In the genomic region with DNA sequence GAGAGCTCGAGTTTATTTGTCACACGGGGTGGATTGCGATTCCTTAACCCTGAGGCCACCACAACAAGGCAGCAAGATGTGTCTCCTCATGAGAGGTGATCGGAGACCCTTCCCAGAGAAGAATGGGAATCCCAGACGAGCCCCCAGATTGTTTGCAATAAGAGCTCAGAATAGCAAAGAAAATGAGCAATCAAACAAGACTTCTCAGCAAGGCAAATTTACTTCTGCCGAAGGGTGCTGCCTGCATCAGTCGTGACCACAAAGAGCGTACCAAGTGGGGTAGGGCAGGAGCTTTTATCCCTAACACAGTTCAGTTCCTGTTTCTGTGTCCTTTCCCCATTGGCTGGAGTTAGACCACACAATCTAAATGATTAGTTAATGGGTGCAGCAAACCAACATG, we compare ENCODE assay signal across 33 cellular contexts.
"Had no signal": no experiment of that assay in that cellular context is flagged by ENCODE, and none has a peak within 500 bp of the region (broad histone marks: within the 10 kb centered on the region; RNA-seq: fewer than 3 reads in every experiment).

No MANE protein-coding gene starts in this region.

- DNase-seq: activated B cell treated with CpG ODN at 0.5 μM for 24 hours; activated CD4-positive, alpha-beta memory T cell treated with anti-CD3 and anti-CD28 coated beads for 36 hours; activated CD4-positive, alpha-beta T cell treated with anti-CD3 and anti-CD28 coated beads for 4 hours; activated CD4-positive, alpha-beta T cell treated with anti-CD3 and anti-CD28 coated beads, Interleukin-2, amount 10 ng/mL, durations not matched to agents 24 days and 14 days; activated CD4-positive, alpha-beta T cell treated with anti-CD3 and anti-CD28 coated beads, Interleukin-2, amount 50 U/mL, for 1 hour; activated CD4-positive, alpha-beta T cell treated with anti-CD3 and anti-CD28 coated beads, Interleukin-2, amount 50 U/mL, for 4 hours; activated CD4-positive, CD25-positive, alpha-beta regulatory T cell treated with anti-CD3 and anti-CD28 coated beads, Interleukin-2, amount 50 U/mL, for 72 hours; activated CD8-positive, alpha-beta memory T cell treated with anti-CD3 and anti-CD28 coated beads, Interleukin-2, amount 50 U/mL, for 4 hours; activated CD8-positive, alpha-beta T cell treated with anti-CD3 and anti-CD28 coated beads for 36 hours; activated effector memory CD4-positive, alpha-beta T cell treated with anti-CD3 and anti-CD28 coated beads, Interleukin-2, amount 50 U/mL, for 16 hours; activated gamma-delta T cell treated with Interleukin-2 at 50 U/mL for 16 hours; activated naive CD4-positive, alpha-beta T cell; activated naive CD4-positive, alpha-beta T cell treated with anti-CD3 and anti-CD28 coated beads for 36 hours; activated naive CD4-positive, alpha-beta T cell treated with anti-CD3 and anti-CD28 coated beads, Interleukin-2, amount 50 U/mL, for 16 hours; activated naive CD8-positive, alpha-beta T cell treated with anti-CD3 and anti-CD28 coated beads for 36 hours; activated T-cell treated with anti-CD3 and anti-CD28 coated beads for 4 hours; activated T-cell treated with anti-CD3 and anti-CD28 coated beads, Interleukin-2, amount 50 U/mL, for 1 hour; activated T-cell treated with anti-CD3 and anti-CD28 coated beads, Interleukin-2, amount 50 U/mL, for 4 hours; activated T-cell treated with anti-CD3 and anti-CD28 coated beads, Interleukin-2, amount 50 U/mL, for 72 hours; adrenal gland; amniotic stem cell; aorta; body of pancreas; brain microvascular endothelial cell; central memory CD4-positive, alpha-beta T cell; T-helper 2 cell; T-helper 9 cell had no signal

- H3K4me3 ChIP-seq: adrenal gland, body of pancreas, breast epithelium had no signal

- H3K36me3 ChIP-seq: adrenal gland, brain microvascular endothelial cell, breast epithelium had no signal

- H3K4me1 ChIP-seq: adrenal gland, body of pancreas, breast epithelium had no signal

- H3K27me3 ChIP-seq: adrenal gland, brain microvascular endothelial cell, breast epithelium had no signal

- ATAC-seq: activated CD8-positive, alpha-beta T cell treated with anti-CD3 and anti-CD28 coated beads for 36 hours; activated naive CD4-positive, alpha-beta T cell treated with anti-CD3 and anti-CD28 coated beads, Interleukin-2, amount 50 U/mL, for 72 hours; activated T-cell treated with anti-CD3 and anti-CD28 coated beads, Interleukin-2, amount 50 U/mL, for 4 hours; activated T-cell treated with anti-CD3 and anti-CD28 coated beads, Interleukin-2, amount 50 U/mL, for 72 hours; activated T-helper 17 cell treated with anti-CD3 and anti-CD28 coated beads, Interleukin-2, amount 50 U/mL, for 72 hours; body of pancreas had no signal

- H3K27ac ChIP-seq: adrenal gland, body of pancreas, brain microvascular endothelial cell, breast epithelium, VCaP had no signal

- FAIRE-seq: astrocyte, TTC549 had no signal
